In genomic region chr17:36746654-36747053, GRCh38 we compare ENCODE assay signal across 8 cellular contexts.
"Had no signal": no experiment of that assay in that cellular context is flagged by ENCODE, and none has a peak within 500 bp of the region (broad histone marks: within the 10 kb centered on the region; RNA-seq: fewer than 3 reads in every experiment).

No MANE protein-coding gene starts in this region.

- H3K4me3 Mint-ChIP-seq: HFFc6 had no signal

- ATAC-seq: HCT116, K562 had no signal

- H3K4me3 ChIP-seq: GM23248, HAP-1, K562 had no signal

- H3K9me3 ChIP-seq: HAP-1 had no signal

- H3K27ac Mint-ChIP-seq: HFFc6 had no signal

- H3K9me3 Mint-ChIP-seq: HFFc6 had no signal

- H3K4me1 ChIP-seq: HAP-1 had no signal

- DNase-seq: GM23248, GOT3, H7, HFFc6, IMR-90 had no signal

- H3K36me3 ChIP-seq: HAP-1 had no signal

- H3K9ac ChIP-seq: GM23248 had no signal

- H3K27ac ChIP-seq: GM23248 had no signal
